In the genomic region with DNA sequence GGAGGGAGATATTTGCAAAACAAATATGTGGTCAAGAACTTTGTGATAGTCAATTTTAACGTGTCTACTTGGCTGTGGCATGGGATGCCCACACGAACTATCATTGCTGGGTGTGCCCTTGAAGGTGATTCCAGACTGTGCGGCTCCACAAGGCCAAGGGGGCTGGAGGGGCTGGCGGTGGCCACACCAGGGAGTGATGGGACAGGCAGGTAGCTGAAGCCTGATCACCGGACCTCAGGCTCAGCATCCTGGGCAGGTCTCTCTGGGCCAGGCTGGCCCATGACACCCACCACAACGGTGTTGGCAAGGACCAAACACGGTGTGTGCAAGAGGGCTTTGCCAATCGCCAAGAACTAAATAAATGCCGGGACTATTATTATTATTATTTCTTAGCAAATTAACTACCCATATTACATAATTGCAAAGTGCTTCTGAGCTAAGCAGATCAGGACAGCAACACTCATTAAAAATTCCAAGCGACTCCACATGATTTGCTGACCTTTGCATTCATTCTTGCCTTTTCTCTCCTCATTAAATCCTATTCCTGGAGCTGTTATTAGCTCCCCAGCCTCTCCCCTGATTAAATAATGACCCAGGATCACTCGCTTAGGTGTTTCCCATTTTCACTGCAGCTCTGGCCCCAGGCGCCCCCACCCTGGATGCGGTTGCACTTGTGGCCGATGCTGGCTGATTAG, we compare ENCODE assay signal across 1 cellular context.
TF ChIP-seq lines count a peak whose summit lies in the region.

No MANE protein-coding gene starts in this region.

TF ChIP-seq in K562, 482 proteins besides CTCF, POLR2A, EP300 and RAD21:
- 0 out of 2 replicates have a peak, but pooled peaks have one; percentile 22 for TF ChIP-seq ZNF316 (IDR thresholded peaks at IDR 0.05)
- TF ChIP-seq LEF1 (IDR thresholded peaks at IDR 0.05), result no peak
TF ChIP-seq in K562: peak in this region for 1.
